In the genomic region with DNA sequence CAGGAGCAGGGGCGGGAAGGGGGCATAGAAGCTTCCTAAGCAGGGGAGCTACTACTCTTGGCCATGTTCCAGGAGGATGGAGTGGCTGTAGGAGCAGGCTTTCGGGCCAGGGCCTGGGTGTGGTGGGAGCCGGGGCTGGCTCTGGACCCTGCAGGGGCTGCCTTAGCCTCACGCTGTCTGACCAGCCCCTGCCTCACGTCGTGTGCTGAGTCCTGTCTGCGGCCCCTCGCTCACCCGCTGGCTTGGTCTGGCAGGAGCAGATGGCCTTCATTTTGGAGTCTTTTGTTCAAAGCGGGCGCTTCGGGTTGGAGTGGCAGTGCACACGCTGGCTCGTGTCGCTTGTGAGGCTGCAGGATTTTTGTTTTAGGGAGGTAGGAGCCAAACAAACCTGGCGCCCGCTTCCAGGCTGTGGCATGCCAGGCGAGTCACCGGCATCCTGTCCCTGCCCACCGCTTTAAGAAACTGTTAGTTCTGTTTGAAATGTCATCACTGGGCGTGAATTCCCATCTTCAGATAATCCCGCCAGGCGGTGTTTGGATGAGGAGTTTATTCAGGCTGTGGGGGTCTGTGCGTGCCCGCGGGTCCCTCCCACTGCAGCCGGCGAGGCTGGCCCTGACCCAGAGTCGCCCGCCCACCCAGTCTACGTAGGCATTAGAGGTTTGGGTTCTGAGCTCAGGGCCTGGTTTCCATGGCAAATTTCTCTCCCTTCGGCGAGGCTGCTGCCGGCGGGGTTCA, we compare ENCODE assay signal across 19 cellular contexts.
DNase-seq lines count a peak whose midpoint lies in the region; ATAC-seq and TF ChIP-seq lines count a peak whose summit lies in the region.
"Had no signal": no experiment of that assay in that cellular context is flagged by ENCODE, and none has a peak within 500 bp of the region (broad histone marks: within the 10 kb centered on the region; RNA-seq: fewer than 3 reads in every experiment).

No MANE protein-coding gene starts in this region.

- no peak overlapping the region for H3K4me3 Mint-ChIP-seq in Caco-2 (ENCODE audit: unreplicated experiment)
- H3K4me3 Mint-ChIP-seq in CD8-positive, alpha-beta T cell, result no peak overlapping the region
- H3K4me3 Mint-ChIP-seq: activated T-cell treated with anti-CD3 and anti-CD28 coated beads, Interleukin-2, amount 50 U/mL, for 72 hours had no signal

- no peak overlapping the region for H2BK12ac ChIP-seq in neuronal stem cell (ENCODE audit: low read length)

- H3K18ac ChIP-seq in neuronal stem cell (ENCODE audit: low read length), result peak overlapping the region; percentile 81

- no peak overlapping the region for H2BK120ac ChIP-seq in neuronal stem cell (ENCODE audit: low read depth, low read length)

- H4K20me1 ChIP-seq in mammary epithelial cell (ENCODE audit: insufficient read depth, low read length), result no peaks in the 10 kb centered on the region

- BruUV-seq in Caco-2 (replicated peaks; lab: Mats Ljungman, UMichigan), result no TSS peak
- no TSS peak for BruUV-seq in mammary epithelial cell (replicated peaks; lab: Mats Ljungman, UMichigan)

- no peaks in the 10 kb centered on the region for H3K9me3 ChIP-seq in Caco-2
- H3K9me3 ChIP-seq in mammary epithelial cell (replicated peaks; ENCODE audit: insufficient read depth, low read length), result no peaks in the 10 kb centered on the region
- peaks cover 9 to 17% of the 10 kb centered on the region in 2 donors for H3K9me3 ChIP-seq in neuronal stem cell (replicated peaks in 1 of 2; ENCODE audit: control insufficient read depth in 2 of 2, insufficient read depth in 1 of 2, low read depth in 1 of 2, low read length in 2 of 2)
- H3K9me3 ChIP-seq in CD8-positive, alpha-beta T cell (ENCODE audit: low read length), result no peaks in the 10 kb centered on the region
- H3K9me3 ChIP-seq: BE2C had no signal

- peak overlapping the region; percentile 45 for H3K23ac ChIP-seq in neuronal stem cell (ENCODE audit: low read depth, low read length, poor library complexity)

- no peak overlapping the region for H2BK15ac ChIP-seq in neuronal stem cell (ENCODE audit: low read length)

- H3K27ac ChIP-seq in mammary epithelial cell (ENCODE audit: insufficient read depth, low read depth, low read length) (no peak overlapping the region), neuronal stem cell (replicated peaks; ENCODE audit: low read length) (peak overlapping the region; percentile 24), brain microvascular endothelial cell (no peak overlapping the region)
- H3K27ac ChIP-seq in CD8-positive, alpha-beta T cell (ENCODE audit: low read depth, low read length), result no peak overlapping the region
- H3K27ac ChIP-seq: gastroesophageal sphincter, tibial artery had no signal

- peaks cover 3% of the 10 kb centered on the region for H3K79me1 ChIP-seq in neuronal stem cell (ENCODE audit: low read depth, low read length)

- H3K4me1 Mint-ChIP-seq in Caco-2 (ENCODE audit: low read depth, unreplicated experiment), result no peaks in the 10 kb centered on the region
- no peaks in the 10 kb centered on the region for H3K4me1 Mint-ChIP-seq in CD8-positive, alpha-beta T cell (ENCODE audit: low read depth)

- H3K27ac Mint-ChIP-seq in Caco-2 (ENCODE audit: unreplicated experiment), result peak overlapping the region; percentile 17
- no peak overlapping the region for H3K27ac Mint-ChIP-seq in CD8-positive, alpha-beta T cell
- H3K27ac Mint-ChIP-seq: activated T-cell treated with anti-CD3 and anti-CD28 coated beads, Interleukin-2, amount 50 U/mL, for 72 hours had no signal

- peak overlapping the region; percentile 82 for H2AK5ac ChIP-seq in neuronal stem cell (ENCODE audit: low read depth, low read length)

- 52% methylated on average over 14 of the region's 35 CpGs for WGBS in mammary epithelial cell (ENCODE audit: low coverage, missing lambda C conversion rate)
- WGBS in neuronal stem cell (ENCODE audit: extremely low coverage in 2 of 2, insufficient read length in 2 of 2, insufficient replicate concordance in 1 of 2), 2 donors, result no CpG with 5 or more reads among the region's 35 CpGs

- no peak for ATAC-seq in CD8-positive, alpha-beta T cell
- ATAC-seq: activated T-cell treated with anti-CD3 and anti-CD28 coated beads, Interleukin-2, amount 50 U/mL, for 72 hours had no signal

- no peak overlapping the region for H3K4me2 ChIP-seq in mammary epithelial cell (ENCODE audit: insufficient read depth, low read depth, low read length)
- no peak overlapping the region for H3K4me2 ChIP-seq in neuronal stem cell (ENCODE audit: insufficient read depth, low read length, poor library complexity, severe bottlenecking)

- H3K79me2 ChIP-seq in mammary epithelial cell (ENCODE audit: insufficient read depth, low read length), result peaks cover 2% of the 10 kb centered on the region

- H4K91ac ChIP-seq in neuronal stem cell (ENCODE audit: low read depth, low read length, poor library complexity), result no peak overlapping the region

- in situ Hi-C loops in mammary epithelial cell (cut with MboI; ENCODE audit: low sequenced_read_pairs in 2 of 2) (no loop called here), brain microvascular endothelial cell (cut with HindIII; ENCODE audit: low pct_ligation_motif_present, low sequenced_read_pairs) (no loop called here)

- H3K4me1 ChIP-seq in Caco-2 (no peaks in the 10 kb centered on the region), mammary epithelial cell (ENCODE audit: insufficient read depth, low read length) (peaks cover 12% of the 10 kb centered on the region), neuronal stem cell (ENCODE audit: control insufficient read depth in 2 of 2, insufficient read depth in 1 of 2, low read depth in 1 of 2, low read length in 2 of 2) (peaks cover 14 to 23% of the 10 kb centered on the region in 2 donors)
- no peaks in the 10 kb centered on the region for H3K4me1 ChIP-seq in CD8-positive, alpha-beta T cell (ENCODE audit: insufficient read depth, low read length)
- H3K4me1 ChIP-seq: BE2C had no signal

- no peak overlapping the region for H2AFZ ChIP-seq in mammary epithelial cell (ENCODE audit: low read depth, low read length)
- H2AFZ ChIP-seq in neuronal stem cell (ENCODE audit: low read length), result no peak overlapping the region

- no peak overlapping the region for H4K8ac ChIP-seq in neuronal stem cell (ENCODE audit: low read depth, low read length)

- H3K27me3 Mint-ChIP-seq in Caco-2 (ENCODE audit: insufficient read depth, unreplicated experiment), result no peaks in the 10 kb centered on the region
- H3K27me3 Mint-ChIP-seq in CD8-positive, alpha-beta T cell (ENCODE audit: low read depth), result no peaks in the 10 kb centered on the region

- intact Hi-C loops in Caco-2 (cut with micrococcal nuclease; ENCODE audit: unreplicated experiment) (no loop called here), mammary epithelial cell (cut with micrococcal nuclease) (no loop called here)
- intact Hi-C loops in CD8-positive, alpha-beta T cell (cut with DNase I, micrococcal nuclease), result no loop called here

- H3K36me3 ChIP-seq in Caco-2 (ENCODE audit: control insufficient read depth, insufficient read depth, low read length) (no peaks in the 10 kb centered on the region), mammary epithelial cell (ENCODE audit: insufficient read depth, low read length) (no peaks in the 10 kb centered on the region), neuronal stem cell (replicated peaks in 1 of 2; ENCODE audit: control insufficient read depth in 2 of 2, insufficient read depth in 2 of 2, low read length in 2 of 2) (peaks cover 16 to 71% of the 10 kb centered on the region in 2 donors), brain microvascular endothelial cell (replicated peaks) (peaks cover 15% of the 10 kb centered on the region)
- H3K36me3 ChIP-seq in CD8-positive, alpha-beta T cell (ENCODE audit: insufficient read depth, low read length), result peaks cover 2% of the 10 kb centered on the region

- no peaks in the 10 kb centered on the region for H3K27me3 ChIP-seq in Caco-2 (replicated peaks; ENCODE audit: control insufficient read depth, insufficient read depth, low read length)
- H3K27me3 ChIP-seq in mammary epithelial cell (ENCODE audit: insufficient read depth, low read length), result no peaks in the 10 kb centered on the region
- H3K27me3 ChIP-seq in neuronal stem cell (ENCODE audit: control insufficient read depth in 3 of 3, insufficient read depth in 3 of 3, low read depth in 1 of 3, low read length in 3 of 3), result no peaks in the 10 kb centered on the region
- H3K27me3 ChIP-seq in brain microvascular endothelial cell (replicated peaks), result no peaks in the 10 kb centered on the region
- H3K27me3 ChIP-seq in CD8-positive, alpha-beta T cell (ENCODE audit: insufficient read depth, low read length), result no peaks in the 10 kb centered on the region
- H3K27me3 ChIP-seq: BE2C, gastroesophageal sphincter, tibial artery had no signal

- H3K4ac ChIP-seq in neuronal stem cell (ENCODE audit: low read length), result no peak overlapping the region

- H3K9ac ChIP-seq in mammary epithelial cell (ENCODE audit: insufficient read depth, low read length) (no peak overlapping the region), neuronal stem cell (ENCODE audit: low read depth, low read length, poor library complexity) (no peak overlapping the region)

- TF ChIP-seq CTCF in Caco-2 (IDR thresholded peaks at IDR 0.05; ENCODE audit: insufficient read depth in 1 of 2, low read depth in 1 of 2, low read length in 1 of 2, severe bottlenecking in 1 of 2, unreplicated experiment in 1 of 2) (no peak), mammary epithelial cell (conservative IDR thresholded peaks at IDR 0.05 in 1 of 2, IDR thresholded peaks at IDR 0.05 in 1 of 2; ENCODE audit: extremely low read depth in 1 of 2, insufficient read depth in 1 of 2, low read depth in 1 of 2, low read length in 2 of 2) (no peak), brain microvascular endothelial cell (IDR thresholded peaks at IDR 0.05; ENCODE audit: low read depth, low read length, missing control alignments) (no peak)
- TF ChIP-seq CTCF in CD8-positive, alpha-beta T cell (IDR thresholded peaks at IDR 0.05), result no peak

- H3K4me3 ChIP-seq in Caco-2 (ENCODE audit: low read depth, low read length) (no peak overlapping the region), mammary epithelial cell (replicated peaks in 1 of 3; ENCODE audit: insufficient read depth in 1 of 3, low read depth in 2 of 3, low read length in 3 of 3) (no peak overlapping the region), neuronal stem cell (ENCODE audit: low read length in 2 of 2) (no peak overlapping the region), brain microvascular endothelial cell (ENCODE audit: low read depth, low read length) (no peak overlapping the region)
- no peak overlapping the region for H3K4me3 ChIP-seq in CD8-positive, alpha-beta T cell (ENCODE audit: low read depth, low read length)
- H3K4me3 ChIP-seq: gastroesophageal sphincter, tibial artery had no signal

- no peak overlapping the region for H3K14ac ChIP-seq in neuronal stem cell (ENCODE audit: low read length)

- H3K36me3 Mint-ChIP-seq in Caco-2 (ENCODE audit: insufficient read depth, unreplicated experiment), result peaks cover 27% of the 10 kb centered on the region
- peaks cover 55% of the 10 kb centered on the region for H3K36me3 Mint-ChIP-seq in CD8-positive, alpha-beta T cell

- POLR2A ChIA-PET in Caco-2 (lab: Charles Lee), result no interaction called here
- POLR2A ChIA-PET in CD8-positive, alpha-beta T cell (lab: Charles Lee), result no interaction called here

- CTCF ChIA-PET in Caco-2 (lab: Charles Lee), result no interaction called here
- CTCF ChIA-PET in mammary epithelial cell (lab: Charles Lee; ENCODE audit: low non-redundant PET), result no interaction called here
- CTCF ChIA-PET in CD8-positive, alpha-beta T cell (lab: Charles Lee), result no interaction called here

- H3K9me3 Mint-ChIP-seq in Caco-2 (ENCODE audit: unreplicated experiment), result peaks cover 10% of the 10 kb centered on the region
- H3K9me3 Mint-ChIP-seq in CD8-positive, alpha-beta T cell, result peaks cover 11% of the 10 kb centered on the region

- H2BK5ac ChIP-seq in neuronal stem cell (ENCODE audit: low read length), result peak overlapping the region; percentile 19

- dilution Hi-C loops in mammary epithelial cell (cut with HindIII; ENCODE audit: low sequenced_read_pairs), result loop anchor here (10.0 kb wide), 5 partner anchors 286 to 496 kb away; a partner anchor contains a TSS

- DNase-seq in Caco-2, result no peak
- peak; percentile 43 for DNase-seq in NCI-H1694 treated with DMSO at 0.1 percent for 48 hours (lab: John Stamatoyannopoulos, UW)
- peak; percentile 33 for DNase-seq in mammary epithelial cell
- DNase-seq in neuronal stem cell (ENCODE audit: low spot score), result no peak
- DNase-seq in brain microvascular endothelial cell, result no peak
- no peak for DNase-seq in CD8-positive, alpha-beta T cell
- DNase-seq in NCI-H526 (lab: John Stamatoyannopoulos, UW), result no peak
- no peak for DNase-seq in NCI-H82 treated with DMSO at 0.1 percent for 48 hours (lab: John Stamatoyannopoulos, UW; ENCODE audit: unreplicated experiment)
- DNase-seq: activated CD4-positive, alpha-beta T cell treated with anti-CD3 and anti-CD28 coated beads, Interleukin-2, amount 50 U/mL, for 1 hour; activated T-cell treated with anti-CD3 and anti-CD28 coated beads, Interleukin-2, amount 50 U/mL, for 72 hours; amniotic stem cell; BE2C; DND-41; effector CD4-positive, alpha-beta T cell; NCI-H1930; NK-92 treated with Interleukin-12 subunit alpha and Interleukin-12 subunit beta, amount 100 ng/mL, for 24 hours; T-helper 9 cell; tibial artery had no signal

Comparison
In these comparisons a context has a peak if more than half of its experiments do, and no peak if none do; other contexts are left out.
1. DNase-seq: peak in NCI-H1694 treated with DMSO at 0.1 percent for 48 hours (single experiment) and mammary epithelial cell (single experiment); none in Caco-2 (0 of 2), neuronal stem cell (single experiment), brain microvascular endothelial cell (single experiment), CD8-positive, alpha-beta T cell (0 of 7), NCI-H526 (0 of 2) and NCI-H82 treated with DMSO at 0.1 percent for 48 hours (single experiment).